Comparison of ENCODE assay signal across 12 cellular contexts in genomic region chr14:75188520-75189267, GRCh38. TPM values are rescaled to one million over a fixed set of nuclear protein-coding genes. Genes with fewer than 3 reads are reported as not detected.
DNase-seq lines count a peak whose midpoint lies in the region; ATAC-seq and TF ChIP-seq lines count a peak whose summit lies in the region.
"Had no signal": no experiment of that assay in that cellular context is flagged by ENCODE, and none has a peak within 500 bp of the region (broad histone marks: within the 10 kb centered on the region; RNA-seq: fewer than 3 reads in every experiment).

No MANE protein-coding gene starts in this region.

- H3K27ac ChIP-seq in SU-DHL-6 (ENCODE audit: low read depth, low read length) (0 out of 2 replicates have a peak overlapping the region, but pooled peaks have one; percentile 9), ovary (no peak overlapping the region)

- H3K4me1 Mint-ChIP-seq in CD14-positive monocyte = peaks cover 57% of the 10 kb centered on the region

- peak; percentile 58 for ATAC-seq in HG02885 (IDR thresholded peaks at IDR 0.05; ENCODE audit: poor library complexity, unreplicated experiment)
- no peak for ATAC-seq in HG02798 (IDR thresholded peaks at IDR 0.05; ENCODE audit: poor library complexity, unreplicated experiment)
- ATAC-seq in HG02938 (IDR thresholded peaks at IDR 0.05; ENCODE audit: unreplicated experiment) = no peak

- no peaks in the 10 kb centered on the region for H3K36me3 ChIP-seq in SU-DHL-6 (ENCODE audit: low read length)
- no peaks in the 10 kb centered on the region for H3K36me3 ChIP-seq in ovary

- H3K27me3 ChIP-seq in SU-DHL-6 (ENCODE audit: low read length) (no peaks in the 10 kb centered on the region), ovary (no peaks in the 10 kb centered on the region)

- DNase-seq in CD14-positive monocyte (ENCODE audit: low spot score) (peak; percentile 90), medulla oblongata (ENCODE audit: extremely low spot score) (peak; percentile 89), ovary (no peak), NCI-H1694 treated with DMSO at 0.1 percent for 48 hours (lab: John Stamatoyannopoulos, UW) (no peak)
- DNase-seq: activated CD4-positive, alpha-beta T cell treated with anti-CD3 and anti-CD28 coated beads for 48 hours; activated naive CD4-positive, alpha-beta T cell treated with anti-CD3 and anti-CD28 coated beads for 36 hours; NCI-H1417 treated with DMSO at 0.1 percent for 48 hours; occipital lobe had no signal

- no peaks in the 10 kb centered on the region for H4K20me1 ChIP-seq in SU-DHL-6 (ENCODE audit: low read depth, low read length)

- no peaks in the 10 kb centered on the region for H3K79me2 ChIP-seq in SU-DHL-6 (ENCODE audit: insufficient read depth, low read length)

- no peaks in the 10 kb centered on the region for H3K27me3 Mint-ChIP-seq in CD14-positive monocyte (ENCODE audit: low read depth in 3 of 3)

- H3K9me3 Mint-ChIP-seq in CD14-positive monocyte = peaks cover 0 to 7% (median 0%) of the 10 kb centered on the region in 7 donors
- H3K9me3 Mint-ChIP-seq: activated naive CD4-positive, alpha-beta T cell treated with anti-CD3 and anti-CD28 coated beads for 36 hours had no signal

- TF ChIP-seq POLR2A in ovary (IDR thresholded peaks at IDR 0.05) = no peak

- H3K4me2 ChIP-seq in SU-DHL-6 (ENCODE audit: low read depth, low read length, poor library complexity, severe bottlenecking) = peak overlapping the region; percentile 42

- no peak for TF ChIP-seq EP300 in ovary (IDR thresholded peaks at IDR 0.05)

- H2AFZ ChIP-seq in SU-DHL-6 (ENCODE audit: low read depth, low read length, severe bottlenecking) = no peak overlapping the region

- 82 to 94% (median 91%) methylated on average over 7 of the region's 7 CpGs for WGBS in ovary, 3 donors

- H3K9me3 ChIP-seq in SU-DHL-6 (ENCODE audit: insufficient read depth, low read length) = no peaks in the 10 kb centered on the region
- H3K9me3 ChIP-seq in ovary = no peaks in the 10 kb centered on the region

- H3K4me1 ChIP-seq in ovary (ENCODE audit: insufficient read depth) = no peaks in the 10 kb centered on the region

- peak overlapping the region in 1 of 2 donors; percentile 28 for H3K4me3 Mint-ChIP-seq in CD14-positive monocyte
- H3K4me3 Mint-ChIP-seq: activated naive CD4-positive, alpha-beta T cell treated with anti-CD3 and anti-CD28 coated beads for 36 hours had no signal

- peak overlapping the region; percentile 92 to 96 (median 94) for H3K27ac Mint-ChIP-seq in CD14-positive monocyte
- H3K27ac Mint-ChIP-seq: activated naive CD4-positive, alpha-beta T cell treated with anti-CD3 and anti-CD28 coated beads for 36 hours had no signal

- H3K9ac ChIP-seq in SU-DHL-6 (ENCODE audit: low read length) = no peak overlapping the region; the same call in 1 of the 2 replicates

- intact Hi-C loops in CD14-positive monocyte (cut with micrococcal nuclease) (loop anchor here (5.0 kb wide), 4 partner anchors 34 to 89 kb away; partner anchors contain the start of gene FOS (in 2 of the 2)), ovary (cut with DNase I) (no loop called here)

- TF ChIP-seq CTCF in CD14-positive monocyte (IDR thresholded peaks at IDR 0.05) = no peak
- TF ChIP-seq CTCF in SU-DHL-6 (IDR thresholded peaks at IDR 0.05; ENCODE audit: insufficient read depth, low read length, poor library complexity, severe bottlenecking) = no peak
- no peak for TF ChIP-seq CTCF in ovary (IDR thresholded peaks at IDR 0.05)

- H3K4me3 ChIP-seq in SU-DHL-6 (ENCODE audit: insufficient read depth, low read length, poor library complexity, severe bottlenecking) (peak overlapping the region; percentile 11), ovary (no peak overlapping the region)

- H3K9me2 ChIP-seq in SU-DHL-6 (replicated peaks; ENCODE audit: insufficient read depth, low read length) = no peaks in the 10 kb centered on the region

- no peaks in the 10 kb centered on the region for H3F3A ChIP-seq in SU-DHL-6 (ENCODE audit: insufficient read depth)

- peaks cover 0 to 9% of the 10 kb centered on the region in 2 donors for H3K36me3 Mint-ChIP-seq in CD14-positive monocyte

RNA-seq across cellular contexts. Expression of gene TMED10, which starts 12.3 kb away (rescaled TPM):
- 100 to 1,000 TPM; 233 to 243 TPM for polyA plus RNA-seq in CD14-positive monocyte
- 100 to 1,000 TPM; 172 to 446 (median 287) TPM for total RNA-seq in ovary
- 100 to 1,000 TPM; 164 to 315 TPM for polyA plus RNA-seq in ovary

Comparison
In these comparisons a context has a peak if more than half of its experiments do, and no peak if none do; other contexts are left out.
1. DNase-seq: peak in CD14-positive monocyte (single experiment) and medulla oblongata (single experiment); none in ovary (0 of 5) and NCI-H1694 treated with DMSO at 0.1 percent for 48 hours (single experiment).
2. intact Hi-C loops: an anchor here in CD14-positive monocyte (5.0 kb wide); none called in ovary.